19 cellular contexts compared by ENCODE assay signal in genomic region chr2:46015671-46016070, GRCh38.
DNase-seq lines count a peak whose midpoint lies in the region; ATAC-seq, FAIRE-seq and TF ChIP-seq lines count a peak whose summit lies in the region.
"Had no signal": no experiment of that assay in that cellular context is flagged by ENCODE, and none has a peak within 500 bp of the region (broad histone marks: within the 10 kb centered on the region; RNA-seq: fewer than 3 reads in every experiment).

No MANE protein-coding gene starts in this region.

- peaks cover 0 to 4% of the 10 kb centered on the region in 2 donors for H3K36me3 ChIP-seq in kidney (ENCODE audit: control insufficient read depth in 1 of 2, insufficient read depth in 2 of 2, low read length in 2 of 2)
- peaks cover 3% of the 10 kb centered on the region for H3K36me3 ChIP-seq in smooth muscle cell (ENCODE audit: low read depth)
- H3K36me3 ChIP-seq: prostate gland had no signal

- FAIRE-seq in kidney (lab: Jason Lieb, UNC) = no peak
- FAIRE-seq: A204.1, GM12892 had no signal

- H3K27me3 ChIP-seq in smooth muscle cell (ENCODE audit: low read depth) = no peaks in the 10 kb centered on the region
- H3K27me3 ChIP-seq: left lung, tibial artery had no signal

- H4K20me1 ChIP-seq in smooth muscle cell (ENCODE audit: low read depth) = no peaks in the 10 kb centered on the region

- no peak overlapping the region for H3K4me3 ChIP-seq in kidney (ENCODE audit: low read length in 2 of 2)
- H3K4me3 ChIP-seq in smooth muscle cell = no peak overlapping the region
- H3K4me3 ChIP-seq: left lung, prostate gland, tibial artery had no signal

- CTCF ChIA-PET in activated CD4-positive, alpha-beta memory T cell treated with anti-CD3 and anti-CD28 coated beads for 36 hours (lab: Charles Lee) = no interaction called here
- CTCF ChIA-PET in activated CD4-positive, alpha-beta T cell treated with anti-CD3 and anti-CD28 coated beads, Interleukin-2, amount 10 ng/mL, durations not matched to agents 7 days and 5 days (lab: Charles Lee) = interaction anchor here (0.7 to 1.1 kb wide), 3 partner anchors 15 to 310 kb away, joined by 3 read pairs; no protein-coding TSS in a partner anchor
- CTCF ChIA-PET in MCF 10A (lab: Yijun Ruan, JAX) = interaction anchor here (0.7 to 1.2 kb wide), 2 partner anchors 12 to 22 kb away, joined by 3 read pairs; no protein-coding TSS in a partner anchor

- no peaks in the 10 kb centered on the region for H3K27me3 Mint-ChIP-seq in activated T-cell treated with anti-CD3 and anti-CD28 coated beads, Interleukin-2, amount 50 U/mL, for 72 hours (ENCODE audit: low read depth)
- no peaks in the 10 kb centered on the region for H3K27me3 Mint-ChIP-seq in activated CD4-positive, alpha-beta memory T cell treated with anti-CD3 and anti-CD28 coated beads for 36 hours
- no peaks in the 10 kb centered on the region for H3K27me3 Mint-ChIP-seq in activated CD4-positive, alpha-beta T cell treated with anti-CD3 and anti-CD28 coated beads, Interleukin-2, amount 10 ng/mL, durations not matched to agents 7 days and 5 days
- H3K27me3 Mint-ChIP-seq in MCF 10A (ENCODE audit: insufficient read depth, unreplicated experiment) = no peaks in the 10 kb centered on the region
- H3K27me3 Mint-ChIP-seq: activated naive CD4-positive, alpha-beta T cell treated with anti-CD3 and anti-CD28 coated beads, Interleukin-2, amount 50 U/mL, for 24 hours; T-cell had no signal

- peak overlapping the region; percentile 7 for H3K27ac Mint-ChIP-seq in activated T-cell treated with anti-CD3 and anti-CD28 coated beads, Interleukin-2, amount 50 U/mL, for 72 hours
- peak overlapping the region; percentile 23 for H3K27ac Mint-ChIP-seq in activated CD4-positive, alpha-beta memory T cell treated with anti-CD3 and anti-CD28 coated beads for 36 hours
- no peak overlapping the region for H3K27ac Mint-ChIP-seq in activated CD4-positive, alpha-beta T cell treated with anti-CD3 and anti-CD28 coated beads, Interleukin-2, amount 10 ng/mL, durations not matched to agents 7 days and 5 days
- H3K27ac Mint-ChIP-seq in MCF 10A (ENCODE audit: low read depth, unreplicated experiment) = no peak overlapping the region
- H3K27ac Mint-ChIP-seq: activated naive CD4-positive, alpha-beta T cell treated with anti-CD3 and anti-CD28 coated beads, Interleukin-2, amount 50 U/mL, for 24 hours; T-cell had no signal

- peaks cover 0 to 2% of the 10 kb centered on the region in 2 donors for H3K4me1 ChIP-seq in kidney (ENCODE audit: control insufficient read depth in 1 of 2, insufficient read depth in 1 of 2, low read depth in 1 of 2, low read length in 2 of 2)
- H3K4me1 ChIP-seq in smooth muscle cell (ENCODE audit: low read depth) = peaks cover 16% of the 10 kb centered on the region
- H3K4me1 ChIP-seq: prostate gland had no signal

- H3K79me2 ChIP-seq in smooth muscle cell (ENCODE audit: low read depth) = no peaks in the 10 kb centered on the region

- H3K9me3 Mint-ChIP-seq in activated T-cell treated with anti-CD3 and anti-CD28 coated beads, Interleukin-2, amount 50 U/mL, for 72 hours = peaks cover 0 to 2% of the 10 kb centered on the region in 2 donors
- no peaks in the 10 kb centered on the region for H3K9me3 Mint-ChIP-seq in activated CD4-positive, alpha-beta memory T cell treated with anti-CD3 and anti-CD28 coated beads for 36 hours
- no peaks in the 10 kb centered on the region for H3K9me3 Mint-ChIP-seq in activated CD4-positive, alpha-beta T cell treated with anti-CD3 and anti-CD28 coated beads, Interleukin-2, amount 10 ng/mL, durations not matched to agents 7 days and 5 days
- no peaks in the 10 kb centered on the region for H3K9me3 Mint-ChIP-seq in MCF 10A (ENCODE audit: unreplicated experiment)
- H3K9me3 Mint-ChIP-seq: activated naive CD4-positive, alpha-beta T cell treated with anti-CD3 and anti-CD28 coated beads, Interleukin-2, amount 50 U/mL, for 24 hours; T-cell had no signal

- H3K36me3 Mint-ChIP-seq in activated T-cell treated with anti-CD3 and anti-CD28 coated beads, Interleukin-2, amount 50 U/mL, for 72 hours (ENCODE audit: insufficient read depth in 2 of 2) = peaks cover 3 to 11% of the 10 kb centered on the region in 2 donors
- H3K36me3 Mint-ChIP-seq in activated CD4-positive, alpha-beta memory T cell treated with anti-CD3 and anti-CD28 coated beads for 36 hours = peaks cover 6% of the 10 kb centered on the region
- peaks cover 7% of the 10 kb centered on the region for H3K36me3 Mint-ChIP-seq in activated CD4-positive, alpha-beta T cell treated with anti-CD3 and anti-CD28 coated beads, Interleukin-2, amount 10 ng/mL, durations not matched to agents 7 days and 5 days (ENCODE audit: low read depth)
- H3K36me3 Mint-ChIP-seq in MCF 10A (ENCODE audit: insufficient read depth, unreplicated experiment) = peaks cover 28% of the 10 kb centered on the region

- TF ChIP-seq CTCF in kidney (IDR thresholded peaks at IDR 0.05; ENCODE audit: borderline replicate concordance, extremely low read depth, insufficient read depth) = no peak
- TF ChIP-seq CTCF in smooth muscle cell (IDR thresholded peaks at IDR 0.05; ENCODE audit: borderline replicate concordance, insufficient read depth, poor library complexity, severe bottlenecking) = no peak
- no peak for TF ChIP-seq CTCF in MCF 10A (IDR thresholded peaks at IDR 0.05; ENCODE audit: unreplicated experiment)

- H3K4me3 Mint-ChIP-seq in activated T-cell treated with anti-CD3 and anti-CD28 coated beads, Interleukin-2, amount 50 U/mL, for 72 hours = peak overlapping the region in 1 of 2 donors; percentile 37
- no peak overlapping the region for H3K4me3 Mint-ChIP-seq in activated CD4-positive, alpha-beta memory T cell treated with anti-CD3 and anti-CD28 coated beads for 36 hours
- no peak overlapping the region for H3K4me3 Mint-ChIP-seq in activated CD4-positive, alpha-beta T cell treated with anti-CD3 and anti-CD28 coated beads, Interleukin-2, amount 10 ng/mL, durations not matched to agents 7 days and 5 days
- no peak overlapping the region for H3K4me3 Mint-ChIP-seq in MCF 10A (ENCODE audit: unreplicated experiment)
- H3K4me3 Mint-ChIP-seq: activated naive CD4-positive, alpha-beta T cell treated with anti-CD3 and anti-CD28 coated beads, Interleukin-2, amount 50 U/mL, for 24 hours; T-cell had no signal

- H3K4me1 Mint-ChIP-seq in activated T-cell treated with anti-CD3 and anti-CD28 coated beads, Interleukin-2, amount 50 U/mL, for 72 hours (ENCODE audit: low read depth) = peaks cover 42% of the 10 kb centered on the region
- H3K4me1 Mint-ChIP-seq in activated CD4-positive, alpha-beta memory T cell treated with anti-CD3 and anti-CD28 coated beads for 36 hours (ENCODE audit: low read depth) = peaks cover 25% of the 10 kb centered on the region
- peaks cover 32% of the 10 kb centered on the region for H3K4me1 Mint-ChIP-seq in activated CD4-positive, alpha-beta T cell treated with anti-CD3 and anti-CD28 coated beads, Interleukin-2, amount 10 ng/mL, durations not matched to agents 7 days and 5 days
- no peaks in the 10 kb centered on the region for H3K4me1 Mint-ChIP-seq in MCF 10A (ENCODE audit: insufficient read depth, unreplicated experiment)
- H3K4me1 Mint-ChIP-seq: activated naive CD4-positive, alpha-beta T cell treated with anti-CD3 and anti-CD28 coated beads, Interleukin-2, amount 50 U/mL, for 24 hours had no signal

- H3K9me3 ChIP-seq in kidney (ENCODE audit: control insufficient read depth in 1 of 2, low read length in 2 of 2) (no peaks in the 10 kb centered on the region), smooth muscle cell (replicated peaks; ENCODE audit: low read depth) (no peaks in the 10 kb centered on the region)
- H3K9me3 ChIP-seq: left lung, prostate gland, tibial artery had no signal

- no peak for ATAC-seq in activated T-cell treated with anti-CD3 and anti-CD28 coated beads, Interleukin-2, amount 50 U/mL, for 72 hours (replicated peaks in 1 of 2)
- ATAC-seq: left lung, T-cell had no signal

- H3K27ac ChIP-seq in kidney (ENCODE audit: low read depth in 2 of 2, low read length in 2 of 2) (peak overlapping the region; percentile 11 to 20), smooth muscle cell (ENCODE audit: low read depth) (peak overlapping the region; percentile 30)
- H3K27ac ChIP-seq: prostate gland had no signal

- no peaks in the 10 kb centered on the region for H3F3A ChIP-seq in smooth muscle cell (ENCODE audit: low read depth)

- H3K9ac ChIP-seq in kidney (ENCODE audit: low read length in 2 of 2) (no peak overlapping the region), smooth muscle cell (ENCODE audit: low read depth) (no peak overlapping the region)

- no peak overlapping the region for H2AFZ ChIP-seq in smooth muscle cell (ENCODE audit: low read depth)

- peak overlapping the region; percentile 63 for H3K4me2 ChIP-seq in smooth muscle cell

- POLR2A ChIA-PET in activated CD4-positive, alpha-beta memory T cell treated with anti-CD3 and anti-CD28 coated beads for 36 hours (lab: Charles Lee) = no interaction called here
- POLR2A ChIA-PET in activated CD4-positive, alpha-beta T cell treated with anti-CD3 and anti-CD28 coated beads, Interleukin-2, amount 10 ng/mL, durations not matched to agents 7 days and 5 days (lab: Charles Lee) = no interaction called here
- POLR2A ChIA-PET in MCF 10A (lab: Yijun Ruan, JAX) = interaction anchor here (0.7 kb wide), 1 partner anchor 281 kb away, joined by 3 read pairs; the partner anchor contains the start of gene EPAS1

- no peak for DNase-seq in activated T-cell treated with anti-CD3 and anti-CD28 coated beads, Interleukin-2, amount 50 U/mL, for 72 hours
- no peak for DNase-seq in activated T-cell treated with anti-CD3 and anti-CD28 coated beads, Interleukin-2, amount 50 U/mL, for 48 hours
- DNase-seq in activated CD4-positive, alpha-beta memory T cell treated with anti-CD3 and anti-CD28 coated beads for 36 hours = no peak
- no peak for DNase-seq in kidney
- no peak for DNase-seq in smooth muscle cell (lab: John Stamatoyannopoulos, UW; ENCODE audit: unreplicated experiment)
- no peak for DNase-seq in A172 (ENCODE audit: low spot score)
- DNase-seq in activated CD4-positive, alpha-beta T cell treated with anti-CD3 and anti-CD28 coated beads, Interleukin-2, amount 10 ng/mL, durations not matched to agents 7 days and 5 days = no peak
- DNase-seq in MCF 10A (ENCODE audit: unreplicated experiment) = no peak
- DNase-seq: activated T-cell treated with anti-CD3 and anti-CD28 coated beads, Interleukin-2, amount 50 U/mL, for 1 hour; C1 segment of cervical spinal cord; left lung; NCI-H1694 treated with DMSO at 0.1 percent for 48 hours; NK-92 treated with Interleukin-12 subunit alpha and Interleukin-12 subunit beta, amount 100 ng/mL, for 24 hours; T-cell; tibial artery had no signal

- WGBS in smooth muscle cell (ENCODE audit: low lambda C conversion rate) = 31% methylated on average over 7 of the region's 7 CpGs

- intact Hi-C loops in activated CD4-positive, alpha-beta memory T cell treated with anti-CD3 and anti-CD28 coated beads for 36 hours (cut with micrococcal nuclease) = no loop called here
- intact Hi-C loops in kidney (cut with DNase I) (no loop called here), MCF 10A (cut with micrococcal nuclease) (no loop called here)

- no TSS peak for BruUV-seq in MCF 10A (replicated peaks; lab: Mats Ljungman, UMichigan)

Comparison
In these comparisons a context has a peak if more than half of its experiments do, and no peak if none do; other contexts are left out.
1. H3K27ac Mint-ChIP-seq: peak in activated T-cell treated with anti-CD3 and anti-CD28 coated beads, Interleukin-2, amount 50 U/mL, for 72 hours (single experiment) and activated CD4-positive, alpha-beta memory T cell treated with anti-CD3 and anti-CD28 coated beads for 36 hours (single experiment); none in activated CD4-positive, alpha-beta T cell treated with anti-CD3 and anti-CD28 coated beads, Interleukin-2, amount 10 ng/mL, durations not matched to agents 7 days and 5 days (single experiment) and MCF 10A (single experiment).